Comparison of ENCODE assay signal across 18 cellular contexts in the genomic region with DNA sequence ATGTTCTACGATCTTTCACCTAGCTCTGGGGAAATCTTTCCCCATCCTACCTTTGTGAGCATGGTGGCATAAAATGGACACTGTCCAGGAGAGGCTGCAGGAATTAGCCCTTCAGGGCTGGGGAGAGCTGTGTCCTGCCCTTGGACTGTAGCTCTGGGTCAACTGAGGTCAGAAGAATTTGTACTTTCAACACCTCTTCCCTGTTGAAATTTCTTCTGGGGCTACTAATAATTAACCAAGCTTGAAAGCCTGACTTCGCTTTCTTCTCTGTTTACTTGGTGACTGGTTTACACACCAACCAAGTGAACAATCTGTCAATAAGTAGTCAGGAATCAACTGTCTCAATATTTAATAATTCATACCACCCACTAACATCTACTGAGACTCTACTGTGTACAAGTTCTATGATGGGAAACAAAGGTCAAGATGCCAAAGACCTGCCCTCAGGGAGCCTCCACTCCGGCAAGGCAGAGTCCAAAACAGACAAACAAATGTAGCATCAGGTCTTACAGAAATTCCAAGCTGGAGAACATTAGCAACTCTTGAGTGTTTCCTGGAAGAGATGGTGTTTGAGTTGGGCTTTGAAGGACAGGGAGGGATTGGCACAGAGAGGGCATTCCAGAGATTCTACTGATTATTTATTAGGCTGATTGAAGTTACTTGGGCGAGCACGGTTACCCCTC.
DNase-seq lines count a peak whose midpoint lies in the region; ATAC-seq, FAIRE-seq and TF ChIP-seq lines count a peak whose summit lies in the region.
"Had no signal": no experiment of that assay in that cellular context is flagged by ENCODE, and none has a peak within 500 bp of the region (broad histone marks: within the 10 kb centered on the region; RNA-seq: fewer than 3 reads in every experiment).

No MANE protein-coding gene starts in this region.

- no peak overlapping the region for H3K4me3 ChIP-seq in body of pancreas
- no peak overlapping the region for H3K4me3 ChIP-seq in right lobe of liver
- no peak overlapping the region for H3K4me3 ChIP-seq in small intestine (ENCODE audit: low read depth in 1 of 2, low read length in 2 of 2)
- H3K4me3 ChIP-seq: K562, spleen had no signal

- no peak for TF ChIP-seq CTCF in body of pancreas (IDR thresholded peaks at IDR 0.05)
- no peak for TF ChIP-seq CTCF in right lobe of liver (IDR thresholded peaks at IDR 0.05)

- 15 to 31% methylated on average over 5 of the region's 5 CpGs for whole genome bisulfite sequencing in body of pancreas, 2 donors
- WGBS in right lobe of liver (ENCODE audit: insufficient coverage, low coverage, low lambda C conversion rate, missing lambda C conversion rate) = 33% methylated on average over 5 of the region's 5 CpGs
- WGBS in small intestine, 3 donors = 40 to 55% (median 54%) methylated on average over 5 of the region's 5 CpGs

- H3K9me3 ChIP-seq in body of pancreas (no peaks in the 10 kb centered on the region), right lobe of liver (no peaks in the 10 kb centered on the region), small intestine (ENCODE audit: control insufficient read depth, low read depth) (no peaks in the 10 kb centered on the region)
- H3K9me3 ChIP-seq: heart left ventricle, spleen had no signal

- H3K4me1 ChIP-seq in body of pancreas (peaks cover 52% of the 10 kb centered on the region), right lobe of liver (peaks cover 0 to 30% (median 11%) of the 10 kb centered on the region in 4 donors), small intestine (ENCODE audit: control insufficient read depth in 2 of 2, insufficient read depth in 1 of 2, low read depth in 1 of 2, low read length in 1 of 2) (no peaks in the 10 kb centered on the region)
- H3K4me1 ChIP-seq: parathyroid adenoma, spleen had no signal

- peak; percentile 71 for FAIRE-seq in GM18507 (lab: Jason Lieb, UNC)
- FAIRE-seq in small intestine (lab: Jason Lieb, UNC) = no peak
- FAIRE-seq: K562 had no signal

- H3K36me3 ChIP-seq in body of pancreas (replicated peaks in 1 of 2; ENCODE audit: insufficient read depth in 1 of 2, low read depth in 2 of 2) = no peaks in the 10 kb centered on the region
- H3K36me3 ChIP-seq in right lobe of liver = no peaks in the 10 kb centered on the region
- H3K36me3 ChIP-seq in small intestine (ENCODE audit: control insufficient read depth in 2 of 2, insufficient read depth in 2 of 2, low read length in 2 of 2) = no peaks in the 10 kb centered on the region
- H3K36me3 ChIP-seq: heart left ventricle, spleen had no signal

- DNase-seq in GM18507 (ENCODE audit: extremely low spot score, insufficient read length, low read depth) = no peak
- DNase-seq in body of pancreas = peak; percentile 35 to 64 (median 46)
- peak in 1 of 3 donors; percentile 86 for DNase-seq in right lobe of liver
- DNase-seq in small intestine = peak; percentile 66
- DNase-seq in inferior parietal cortex (ENCODE audit: extremely low spot score) = no peak
- DNase-seq in stimulated activated naive CD8-positive, alpha-beta T cell treated with anti-CD3 and anti-CD28 coated beads, Interleukin-15, Interleukin-2, amounts not matched to agents 100 U/mL and 50 U/mL, for 24 hours = no peak
- DNase-seq in NCI-H1105 treated with DMSO at 0.1 percent for 48 hours (lab: John Stamatoyannopoulos, UW) = no peak
- DNase-seq: effector CD4-positive, alpha-beta T cell; GOT3; NCI-H1048; NCI-H69; spleen; T-helper 17 cell had no signal

- intact Hi-C loops in body of pancreas (cut with DNase I) (no loop called here), right lobe of liver (cut with DNase I) (no loop called here)

- TF ChIP-seq POLR2A in body of pancreas (IDR thresholded peaks at IDR 0.05) (no peak), right lobe of liver (IDR thresholded peaks at IDR 0.05) (no peak)

- H3K27ac ChIP-seq in body of pancreas (peak overlapping the region; percentile 33 to 82 (median 71)), right lobe of liver (peak overlapping the region in 2 of 3 donors; percentile 39 to 54), small intestine (ENCODE audit: low read depth in 1 of 2, low read length in 1 of 2) (no peak overlapping the region)
- H3K27ac ChIP-seq: HL-60, parathyroid adenoma had no signal

- H3K27me3 ChIP-seq in body of pancreas (no peaks in the 10 kb centered on the region), right lobe of liver (no peaks in the 10 kb centered on the region), small intestine (ENCODE audit: control insufficient read depth in 2 of 2, insufficient read depth in 2 of 2, low read length in 2 of 2) (no peaks in the 10 kb centered on the region)
- H3K27me3 ChIP-seq: heart left ventricle, spleen had no signal

- peak; percentile 90 for ATAC-seq in body of pancreas
- peak; percentile 91 to 93 (median 92) for ATAC-seq in right lobe of liver
- ATAC-seq in GM19452 (IDR thresholded peaks at IDR 0.05; ENCODE audit: unreplicated experiment) = no peak
- no peak for ATAC-seq in stimulated activated naive CD8-positive, alpha-beta T cell treated with anti-CD3 and anti-CD28 coated beads, Interleukin-15, Interleukin-2, amounts not matched to agents 100 U/mL and 50 U/mL, for 24 hours
- ATAC-seq: K562, T-helper 17 cell had no signal

Comparison
In these comparisons a context has a peak if more than half of its experiments do, and no peak if none do; other contexts are left out.
1. DNase-seq: peak in body of pancreas (4 of 4) and small intestine (single experiment); none in GM18507 (single experiment), inferior parietal cortex (single experiment), stimulated activated naive CD8-positive, alpha-beta T cell treated with anti-CD3 and anti-CD28 coated beads, Interleukin-15, Interleukin-2, amounts not matched to agents 100 U/mL and 50 U/mL, for 24 hours (single experiment) and NCI-H1105 treated with DMSO at 0.1 percent for 48 hours (single experiment).
2. ATAC-seq: peak in body of pancreas (single experiment) and right lobe of liver (4 of 4); none in GM19452 (single experiment) and stimulated activated naive CD8-positive, alpha-beta T cell treated with anti-CD3 and anti-CD28 coated beads, Interleukin-15, Interleukin-2, amounts not matched to agents 100 U/mL and 50 U/mL, for 24 hours (single experiment).
3. H3K27ac ChIP-seq: peak in body of pancreas (4 of 4) and right lobe of liver (2 of 3); none in small intestine (0 of 2).